Comparison of ENCODE assay signal across 11 cellular contexts in the genomic region with DNA sequence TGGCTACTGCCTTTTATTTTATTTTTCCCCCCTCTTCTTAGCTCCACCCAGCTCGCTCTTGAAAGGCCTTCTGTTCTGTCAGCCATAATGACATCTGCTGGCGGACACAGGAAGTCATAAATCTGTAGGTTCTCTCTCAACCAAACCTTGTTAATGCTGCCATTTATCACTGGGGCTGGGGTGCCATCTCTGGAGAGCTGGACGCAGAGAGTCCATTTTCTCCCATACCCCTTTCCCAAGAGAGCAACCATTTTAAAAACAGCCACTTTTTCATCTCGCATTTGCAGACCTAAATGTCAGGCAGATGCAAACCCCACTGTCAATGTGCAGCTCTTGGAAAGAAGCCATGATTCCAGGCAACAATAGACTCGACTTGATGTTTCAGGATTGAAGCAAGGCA. TPM values are rescaled to one million over a fixed set of nuclear protein-coding genes. Genes with fewer than 3 reads are reported as not detected.
DNase-seq lines count a peak whose midpoint lies in the region; ATAC-seq, FAIRE-seq and TF ChIP-seq lines count a peak whose summit lies in the region.
"Had no signal": no experiment of that assay in that cellular context is flagged by ENCODE, and none has a peak within 500 bp of the region (broad histone marks: within the 10 kb centered on the region; RNA-seq: fewer than 3 reads in every experiment).

No MANE protein-coding gene starts in this region.

- WGBS in K562 (ENCODE audit: insufficient coverage, low coverage, missing lambda C conversion rate), result 0% methylated on average over 5 of the region's 5 CpGs
- 49% methylated on average over 5 of the region's 5 CpGs for WGBS in smooth muscle cell (ENCODE audit: low lambda C conversion rate)

- CTCF ChIA-PET in activated naive CD4-positive, alpha-beta T cell treated with anti-CD3 and anti-CD28 coated beads for 36 hours (lab: Charles Lee), result interaction anchor here (0.6 kb wide), 1 partner anchor 94 kb away, joined by 3 read pairs; no protein-coding TSS in a partner anchor
- CTCF ChIA-PET in K562 (lab: Yijun Ruan, JAX; ENCODE audit: low intra/inter-chr PET ratio), result no interaction called here
- CTCF ChIA-PET in naive thymus-derived CD4-positive, alpha-beta T cell (lab: Charles Lee), result no interaction called here

- POLR2A ChIA-PET in K562 (lab: Yijun Ruan, JAX), result interaction anchor here (1.0 to 1.4 kb wide), 3 partner anchors 9 to 30 kb away, joined by 3 to 4 read pairs (median 3); no protein-coding TSS in a partner anchor
- POLR2A ChIA-PET in naive thymus-derived CD4-positive, alpha-beta T cell (lab: Charles Lee), result interaction anchor here (0.7 to 1.0 kb wide), 2 partner anchors 42 to 653 kb away, joined by 3 read pairs; no protein-coding TSS in a partner anchor

- no peaks in the 10 kb centered on the region; a peak in 1 of 5 replicates for H3K27me3 ChIP-seq in K562 (ENCODE audit: control insufficient read depth in 2 of 2, insufficient read depth in 2 of 2, low read length in 2 of 2)
- no peaks in the 10 kb centered on the region for H3K27me3 ChIP-seq in smooth muscle cell (ENCODE audit: low read depth)
- no peaks in the 10 kb centered on the region for H3K27me3 ChIP-seq in naive thymus-derived CD4-positive, alpha-beta T cell (ENCODE audit: control insufficient read depth in 2 of 2, insufficient read depth in 2 of 2, low read length in 2 of 2)
- H3K27me3 ChIP-seq: right atrium auricular region had no signal

- DNase-seq in activated naive CD4-positive, alpha-beta T cell treated with anti-CD3 and anti-CD28 coated beads for 36 hours, result peak; percentile 29
- DNase-seq in activated naive CD4-positive, alpha-beta T cell (lab: John Stamatoyannopoulos, UW), result no peak
- DNase-seq in NCI-H69 (lab: John Stamatoyannopoulos, UW) (peak; percentile 94), K562 (ENCODE audit: extremely low read depth in 1 of 4, low spot score in 3 of 4) (peak in 2 of 4 experiments; percentile 28 to 47), smooth muscle cell (lab: John Stamatoyannopoulos, UW; ENCODE audit: unreplicated experiment) (no peak)
- no peak for DNase-seq in naive thymus-derived CD4-positive, alpha-beta T cell
- DNase-seq in stimulated activated CD4-positive, alpha-beta T cell treated with anti-CD3 and anti-CD28 coated beads, Interleukin-1b, Interleukin-23, amount 100 ng/mL, for 48 hours, result no peak
- DNase-seq in activated naive CD8-positive, alpha-beta T cell treated with anti-CD3 and anti-CD28 coated beads, Interleukin-2, amount 50 U/mL, for 24 hours, result no peak
- DNase-seq: SIG-M5 had no signal

- peaks cover 9% of the 10 kb centered on the region for H3K4me1 Mint-ChIP-seq in activated naive CD4-positive, alpha-beta T cell treated with anti-CD3 and anti-CD28 coated beads for 36 hours (ENCODE audit: low read depth)
- peaks cover 0 to 12% (median 8%) of the 10 kb centered on the region in 7 donors for H3K4me1 Mint-ChIP-seq in naive thymus-derived CD4-positive, alpha-beta T cell
- H3K4me1 Mint-ChIP-seq in activated naive CD8-positive, alpha-beta T cell treated with anti-CD3 and anti-CD28 coated beads, Interleukin-2, amount 50 U/mL, for 24 hours, result no peaks in the 10 kb centered on the region
- H3K4me1 Mint-ChIP-seq: stimulated activated effector memory CD8-positive, alpha-beta T cell treated with anti-CD3 and anti-CD28 coated beads, Interleukin-12 subunit alpha, Interleukin-12 subunit beta, amount 100 ng/mL, for 72 hours had no signal

- intact Hi-C loops in activated naive CD4-positive, alpha-beta T cell treated with anti-CD3 and anti-CD28 coated beads for 36 hours (cut with micrococcal nuclease), result no loop called here
- intact Hi-C loops in K562 (cut with micrococcal nuclease), result no loop called here
- intact Hi-C loops in naive thymus-derived CD4-positive, alpha-beta T cell (cut with micrococcal nuclease), result loop anchor here in 1 of 2 donors (2.0 kb wide), 2 partner anchors 646 to 716 kb away; no protein-coding TSS in a partner anchor

- H3K9me3 ChIP-seq in K562 (replicated peaks; ENCODE audit: control insufficient read depth, insufficient read depth, low read depth, low read length) (no peaks in the 10 kb centered on the region), smooth muscle cell (replicated peaks; ENCODE audit: low read depth) (no peaks in the 10 kb centered on the region)
- no peaks in the 10 kb centered on the region for H3K9me3 ChIP-seq in naive thymus-derived CD4-positive, alpha-beta T cell (ENCODE audit: control insufficient read depth in 2 of 3, low read length in 3 of 3)
- H3K9me3 ChIP-seq: right atrium auricular region had no signal

- H3F3A ChIP-seq in smooth muscle cell (ENCODE audit: low read depth), result no peaks in the 10 kb centered on the region

- no peak overlapping the region for H3K27ac Mint-ChIP-seq in activated naive CD4-positive, alpha-beta T cell treated with anti-CD3 and anti-CD28 coated beads for 36 hours
- peak overlapping the region in 2 of 9 donors; percentile 56 to 73 for H3K27ac Mint-ChIP-seq in naive thymus-derived CD4-positive, alpha-beta T cell
- no peak overlapping the region for H3K27ac Mint-ChIP-seq in activated naive CD8-positive, alpha-beta T cell treated with anti-CD3 and anti-CD28 coated beads, Interleukin-2, amount 50 U/mL, for 24 hours
- H3K27ac Mint-ChIP-seq: stimulated activated effector memory CD8-positive, alpha-beta T cell treated with anti-CD3 and anti-CD28 coated beads, Interleukin-12 subunit alpha, Interleukin-12 subunit beta, amount 100 ng/mL, for 72 hours had no signal

- TF ChIP-seq CTCF in K562 (IDR thresholded peaks at IDR 0.05 in 2 of 3, conservative IDR thresholded peaks at IDR 0.05 in 1 of 3; ENCODE audit: insufficient read depth in 2 of 3, low read depth in 1 of 3, low read length in 3 of 3), result peak; percentile 7 to 33 (median 12); a peak in 1 of 6 replicates
- no peak for TF ChIP-seq CTCF in smooth muscle cell (IDR thresholded peaks at IDR 0.05; ENCODE audit: borderline replicate concordance, insufficient read depth, poor library complexity, severe bottlenecking)

- H3K36me3 Mint-ChIP-seq in activated naive CD4-positive, alpha-beta T cell treated with anti-CD3 and anti-CD28 coated beads for 36 hours (ENCODE audit: low read depth), result no peaks in the 10 kb centered on the region
- peaks cover 0 to 5% (median 0%) of the 10 kb centered on the region in 5 donors for H3K36me3 Mint-ChIP-seq in naive thymus-derived CD4-positive, alpha-beta T cell
- H3K36me3 Mint-ChIP-seq in activated naive CD8-positive, alpha-beta T cell treated with anti-CD3 and anti-CD28 coated beads, Interleukin-2, amount 50 U/mL, for 24 hours (ENCODE audit: low read depth), result no peaks in the 10 kb centered on the region
- H3K36me3 Mint-ChIP-seq: stimulated activated effector memory CD8-positive, alpha-beta T cell treated with anti-CD3 and anti-CD28 coated beads, Interleukin-12 subunit alpha, Interleukin-12 subunit beta, amount 100 ng/mL, for 72 hours had no signal

- H3K4me1 ChIP-seq in K562 (replicated peaks in 1 of 2; ENCODE audit: control insufficient read depth in 2 of 2, insufficient read depth in 2 of 2, low read length in 2 of 2), result no peaks in the 10 kb centered on the region; a peak in 1 of 5 replicates
- H3K4me1 ChIP-seq in smooth muscle cell (ENCODE audit: low read depth), result no peaks in the 10 kb centered on the region
- no peaks in the 10 kb centered on the region for H3K4me1 ChIP-seq in naive thymus-derived CD4-positive, alpha-beta T cell (ENCODE audit: control insufficient read depth in 2 of 2, insufficient read depth in 2 of 2, low read length in 2 of 2)
- H3K4me1 ChIP-seq: right atrium auricular region had no signal

- no peaks in the 10 kb centered on the region for H3K79me2 ChIP-seq in K562 (ENCODE audit: control insufficient read depth, insufficient read depth, low read length)
- no peaks in the 10 kb centered on the region for H3K79me2 ChIP-seq in smooth muscle cell (ENCODE audit: low read depth)

- H3K27me3 Mint-ChIP-seq in activated naive CD4-positive, alpha-beta T cell treated with anti-CD3 and anti-CD28 coated beads for 36 hours (ENCODE audit: low read depth), result no peaks in the 10 kb centered on the region
- H3K27me3 Mint-ChIP-seq in naive thymus-derived CD4-positive, alpha-beta T cell, result peaks cover 0 to 12% (median under 1%) of the 10 kb centered on the region in 5 donors
- peaks cover 10% of the 10 kb centered on the region for H3K27me3 Mint-ChIP-seq in activated naive CD8-positive, alpha-beta T cell treated with anti-CD3 and anti-CD28 coated beads, Interleukin-2, amount 50 U/mL, for 24 hours

- H3K9me1 ChIP-seq in K562 (ENCODE audit: control insufficient read depth, insufficient read depth, low read length), result no peaks in the 10 kb centered on the region

- no peak overlapping the region for H3K9ac ChIP-seq in K562 (ENCODE audit: insufficient read depth in 1 of 2, low read depth in 2 of 2, low read length in 2 of 2)
- H3K9ac ChIP-seq in smooth muscle cell (ENCODE audit: low read depth), result no peak overlapping the region

- H3K4me3 ChIP-seq in K562, result no peak overlapping the region
- no peak overlapping the region for H3K4me3 ChIP-seq in smooth muscle cell
- H3K4me3 ChIP-seq in naive thymus-derived CD4-positive, alpha-beta T cell (ENCODE audit: low read length), result no peak overlapping the region
- H3K4me3 ChIP-seq: right atrium auricular region had no signal

- H3K4me2 ChIP-seq in K562 (ENCODE audit: insufficient read depth, low read length) (no peak overlapping the region), smooth muscle cell (no peak overlapping the region)

- TF ChIP-seq POLR2A in K562 (conservative IDR thresholded peaks at IDR 0.05), result no peak

- no peak overlapping the region for H3K4me3 Mint-ChIP-seq in activated naive CD4-positive, alpha-beta T cell treated with anti-CD3 and anti-CD28 coated beads for 36 hours
- no peak overlapping the region for H3K4me3 Mint-ChIP-seq in naive thymus-derived CD4-positive, alpha-beta T cell
- no peak overlapping the region for H3K4me3 Mint-ChIP-seq in activated naive CD8-positive, alpha-beta T cell treated with anti-CD3 and anti-CD28 coated beads, Interleukin-2, amount 50 U/mL, for 24 hours
- H3K4me3 Mint-ChIP-seq: stimulated activated effector memory CD8-positive, alpha-beta T cell treated with anti-CD3 and anti-CD28 coated beads, Interleukin-12 subunit alpha, Interleukin-12 subunit beta, amount 100 ng/mL, for 72 hours had no signal

- H3K27ac ChIP-seq in K562 (ENCODE audit: extremely low read depth, low read depth, low read length) (no peak overlapping the region), smooth muscle cell (ENCODE audit: low read depth) (no peak overlapping the region)
- no peak overlapping the region for H3K27ac ChIP-seq in naive thymus-derived CD4-positive, alpha-beta T cell (ENCODE audit: low read depth, low read length)
- H3K27ac ChIP-seq: right atrium auricular region had no signal

- no peak for TF ChIP-seq EP300 in K562 (IDR thresholded peaks at IDR 0.05; ENCODE audit: low read length)

- in situ Hi-C loops in K562 (cut with MboI), result no loop called here

- H3K9me3 Mint-ChIP-seq in activated naive CD4-positive, alpha-beta T cell treated with anti-CD3 and anti-CD28 coated beads for 36 hours, result no peaks in the 10 kb centered on the region
- H3K9me3 Mint-ChIP-seq in naive thymus-derived CD4-positive, alpha-beta T cell, result peaks cover 0 to 4% (median 0%) of the 10 kb centered on the region in 11 donors
- H3K9me3 Mint-ChIP-seq in activated naive CD8-positive, alpha-beta T cell treated with anti-CD3 and anti-CD28 coated beads, Interleukin-2, amount 50 U/mL, for 24 hours, result peaks cover 6% of the 10 kb centered on the region
- H3K9me3 Mint-ChIP-seq: stimulated activated effector memory CD8-positive, alpha-beta T cell treated with anti-CD3 and anti-CD28 coated beads, Interleukin-12 subunit alpha, Interleukin-12 subunit beta, amount 100 ng/mL, for 72 hours had no signal

- ATAC-seq in K562, result peak; percentile 89
- ATAC-seq in naive thymus-derived CD4-positive, alpha-beta T cell, result no peak
- ATAC-seq in activated naive CD8-positive, alpha-beta T cell treated with anti-CD3 and anti-CD28 coated beads, Interleukin-2, amount 50 U/mL, for 24 hours, result no peak
- ATAC-seq: stimulated activated effector memory CD8-positive, alpha-beta T cell treated with anti-CD3 and anti-CD28 coated beads, Interleukin-12 subunit alpha, Interleukin-12 subunit beta, amount 100 ng/mL, for 72 hours had no signal

- BruUV-seq in K562 (replicated peaks; lab: Mats Ljungman, UMichigan), result no TSS peak

- TF ChIP-seq RAD21 in K562 (CRISPR knock-in tag; conservative IDR thresholded peaks at IDR 0.05 in 1 of 2, IDR thresholded peaks at IDR 0.05 in 1 of 2), result peak; percentile 9 to 21; a peak in 2 of 4 replicates

- H3K36me3 ChIP-seq in K562 (ENCODE audit: control insufficient read depth, insufficient read depth, low read length) (no peaks in the 10 kb centered on the region), smooth muscle cell (ENCODE audit: low read depth) (no peaks in the 10 kb centered on the region)
- H3K36me3 ChIP-seq in naive thymus-derived CD4-positive, alpha-beta T cell (ENCODE audit: control insufficient read depth in 2 of 3, insufficient read depth in 3 of 3, low read length in 3 of 3), result no peaks in the 10 kb centered on the region
- H3K36me3 ChIP-seq: right atrium auricular region had no signal

- H4K20me1 ChIP-seq in K562 (replicated peaks; ENCODE audit: control insufficient read depth, insufficient read depth, low read length) (no peaks in the 10 kb centered on the region), smooth muscle cell (ENCODE audit: low read depth) (no peaks in the 10 kb centered on the region)

- 0 out of 2 replicates have a peak overlapping the region, but pooled peaks have one; percentile 18 for H2AFZ ChIP-seq in K562 (ENCODE audit: low read depth, low read length)
- peak overlapping the region; percentile 33 for H2AFZ ChIP-seq in smooth muscle cell (ENCODE audit: low read depth)

- no peak for FAIRE-seq in K562 (lab: Jason Lieb, UNC)

RNA-seq across cellular contexts. Expression of gene TSHZ2, which starts 13.0 kb away (rescaled TPM):
- total RNA-seq in activated naive CD4-positive, alpha-beta T cell treated with anti-CD3 and anti-CD28 coated beads for 36 hours, result 10 to 100 TPM; 34.1 to 37.8 TPM
- total RNA-seq in K562 (2011; cell fraction: chromatin; rRNA removed; ENCODE audit: low replicate concordance), result 0.12 and 0.23 TPM in 2 replicates
- total RNA-seq in K562 (2011; cell fraction: nucleolus; rRNA removed), result 0.17 and 0.26 TPM in 2 replicates
- total RNA-seq in K562 (2011; cell fraction: nucleoplasm; rRNA removed), result 0.69 TPM in 1 of 2 replicates, not detected in the other
- 0.05 TPM in 1 of 2 replicates, not detected in the other for total RNA-seq in K562 (2014; rRNA removed)
- not detected in 2 replicates for total RNA-seq in K562 (2014; rRNA removed; fragmentation: Illumina TruSeq; extraction: Trizol)
- 0.07 TPM in 1 of 2 replicates, not detected in the other for total RNA-seq in K562 (2015; rRNA removed; fragmentation: Illumina TruSeq; extraction: Trizol)
- total RNA-seq in K562 (2021), result 0.11 and 0.20 TPM in 2 replicates
- polyA plus RNA-seq in K562 (2011; rRNA removed), result not detected in 2 replicates
- not detected in 2 replicates for polyA plus RNA-seq in K562 (2011; cell fraction: cytosol; rRNA removed)
- polyA plus RNA-seq in K562 (2011; cell fraction: nucleus; rRNA removed), result 0.04 TPM in 1 of 2 replicates, not detected in the other
- 0.04 and 0.10 TPM in 2 replicates for polyA plus RNA-seq in K562 (2012)
- 0.03 TPM in 1 of 2 replicates, not detected in the other for polyA plus RNA-seq in K562 (2014; fragmentation: Illumina TruSeq; extraction: Trizol)
- under 1 TPM in 1 of 2 experiments, not detected in 1; 0.03 TPM for polyA plus RNA-seq in K562 (2014; fragmentation: Nextera tagmentation; extraction: Ambion mirVana)
- polyA plus RNA-seq in K562 (2014; rRNA removed), result 0.01 TPM in 1 of 2 replicates, not detected in the other
- polyA minus RNA-seq in K562 (2011; rRNA and poly(A)+ RNA removed), result not detected in 2 replicates
- polyA minus RNA-seq in K562 (2011; cell fraction: cytosol; rRNA and poly(A)+ RNA removed), result not detected in 2 replicates
- not detected in 2 replicates for polyA minus RNA-seq in K562 (2011; cell fraction: nucleus; rRNA and poly(A)+ RNA removed)
- 6.6 and 13.7 TPM in 2 replicates for total RNA-seq in smooth muscle cell
- polyA plus RNA-seq in smooth muscle cell, result 4.8 and 6.3 TPM in 2 replicates
- total RNA-seq in naive thymus-derived CD4-positive, alpha-beta T cell, result 10 to 100 TPM; 21.0 to 84.5 (median 59.2) TPM
- 1 to 10 TPM; 6.0 to 7.7 TPM for polyA plus RNA-seq in naive thymus-derived CD4-positive, alpha-beta T cell

Comparison
In these comparisons a context has a peak if more than half of its experiments do, and no peak if none do; other contexts are left out.
1. DNase-seq: peak in activated naive CD4-positive, alpha-beta T cell treated with anti-CD3 and anti-CD28 coated beads for 36 hours (single experiment) and NCI-H69 (single experiment); none in activated naive CD4-positive, alpha-beta T cell (0 of 4), smooth muscle cell (single experiment), naive thymus-derived CD4-positive, alpha-beta T cell (0 of 9), stimulated activated CD4-positive, alpha-beta T cell treated with anti-CD3 and anti-CD28 coated beads, Interleukin-1b, Interleukin-23, amount 100 ng/mL, for 48 hours (single experiment) and activated naive CD8-positive, alpha-beta T cell treated with anti-CD3 and anti-CD28 coated beads, Interleukin-2, amount 50 U/mL, for 24 hours (single experiment).